Comparison of ENCODE assay signal across 8 cellular contexts in the genomic region with DNA sequence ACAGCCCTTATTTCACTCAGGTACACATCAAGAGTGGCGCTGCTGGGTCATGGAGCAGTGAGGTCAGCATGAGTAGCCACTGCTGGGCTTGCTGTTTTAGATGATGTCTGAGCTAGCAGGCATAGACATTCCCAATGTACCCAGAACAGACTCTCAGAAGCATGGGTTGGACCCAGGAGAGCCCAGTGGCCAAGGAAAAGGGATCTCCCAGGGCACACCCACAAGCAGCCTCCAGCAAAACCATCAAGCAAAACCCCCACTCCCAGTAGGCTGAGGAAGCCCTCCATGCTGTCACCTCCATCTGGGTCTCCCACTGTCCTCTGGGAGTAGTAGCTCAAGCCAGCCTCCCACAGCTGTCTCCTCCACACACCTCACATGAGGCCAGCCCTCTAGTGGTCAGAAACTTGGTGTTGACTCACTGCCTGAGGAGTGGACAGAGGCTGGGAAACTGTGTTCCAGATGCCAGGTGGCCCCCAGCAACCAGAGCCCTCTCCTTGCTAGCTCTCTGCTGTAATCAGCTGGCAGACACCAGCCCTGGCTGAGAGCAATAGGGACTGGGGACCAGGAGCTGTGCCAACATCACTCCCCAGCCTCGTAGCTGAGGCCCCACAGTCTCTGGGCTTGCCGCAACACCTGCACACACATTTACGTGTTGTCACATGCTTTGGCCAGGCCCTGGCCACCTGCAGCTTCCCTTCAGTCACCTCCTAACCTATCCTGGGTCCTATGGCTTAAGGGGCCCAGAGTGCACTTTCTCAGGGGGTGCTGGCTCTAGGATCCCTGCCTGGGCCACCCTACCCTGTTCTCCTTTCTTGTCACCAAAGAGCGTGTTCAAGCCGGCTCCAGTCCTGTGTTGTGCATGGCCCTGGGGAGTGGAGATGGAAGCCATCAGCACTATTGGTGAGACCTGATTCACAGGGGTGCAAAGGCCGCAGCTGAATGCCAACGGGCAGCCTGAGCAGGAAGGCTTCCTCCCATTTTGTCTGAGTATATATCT. TPM values are rescaled to one million over a fixed set of nuclear protein-coding genes. Genes with fewer than 3 reads are reported as not detected.
DNase-seq lines count a peak whose midpoint lies in the region; ATAC-seq and TF ChIP-seq lines count a peak whose summit lies in the region.

No MANE protein-coding gene starts in this region.

- no peak for ATAC-seq in GM19035 (IDR thresholded peaks at IDR 0.05; ENCODE audit: unreplicated experiment)

- dilution Hi-C loops in mammary epithelial cell (cut with HindIII; ENCODE audit: low sequenced_read_pairs): no loop called here

- no peak overlapping the region for H3K4me2 ChIP-seq in mammary epithelial cell (ENCODE audit: insufficient read depth, low read depth, low read length)

- H2AFZ ChIP-seq in mammary epithelial cell (ENCODE audit: low read depth, low read length): peak overlapping the region; percentile 34

- no peak overlapping the region for H3K4me3 ChIP-seq in mammary epithelial cell (replicated peaks in 1 of 3; ENCODE audit: insufficient read depth in 1 of 3, low read depth in 2 of 3, low read length in 3 of 3)
- H3K4me3 ChIP-seq in suprapubic skin: no peak overlapping the region

- DNase-seq in Caki2 (ENCODE audit: low read depth) (peak; percentile 78), HK-2 (ENCODE audit: unreplicated experiment) (peak; percentile 79), NOMO-1 treated with dmso at 0.1 percent for 144 hours (lab: John Stamatoyannopoulos, UW; ENCODE audit: unreplicated experiment) (peak; percentile 21), mammary epithelial cell (peak; percentile 74), left kidney (ENCODE audit: low read depth, low spot score) (peak; percentile 89), suprapubic skin (ENCODE audit: low spot score in 2 of 2) (no peak), NCI-H187 treated with DMSO at 0.1 percent for 48 hours (lab: John Stamatoyannopoulos, UW) (no peak)

- no peak overlapping the region for H3K9ac ChIP-seq in mammary epithelial cell (ENCODE audit: insufficient read depth, low read length)

- WGBS in mammary epithelial cell (ENCODE audit: low coverage, missing lambda C conversion rate): 98% methylated on average over 7 of the region's 8 CpGs
- 75% methylated on average over 6 of the region's 8 CpGs for WGBS in suprapubic skin

- peaks cover 12% of the 10 kb centered on the region for H3K79me2 ChIP-seq in mammary epithelial cell (ENCODE audit: insufficient read depth, low read length)

- no peak for TF ChIP-seq EP300 in suprapubic skin (IDR thresholded peaks at IDR 0.05)

- no peaks in the 10 kb centered on the region for H4K20me1 ChIP-seq in mammary epithelial cell (ENCODE audit: insufficient read depth, low read length)

- H3K9me3 ChIP-seq in mammary epithelial cell (replicated peaks; ENCODE audit: insufficient read depth, low read length) (no peaks in the 10 kb centered on the region), suprapubic skin (no peaks in the 10 kb centered on the region)

- CTCF ChIA-PET in mammary epithelial cell (lab: Charles Lee; ENCODE audit: low non-redundant PET): interaction anchor here (0.5 to 0.8 kb wide), 3 partner anchors 31 to 33 kb away, joined by 3 to 16 read pairs (median 3); a partner anchor contains a TSS

- no peaks in the 10 kb centered on the region for H3K27me3 ChIP-seq in mammary epithelial cell (ENCODE audit: insufficient read depth, low read length)
- no peaks in the 10 kb centered on the region for H3K27me3 ChIP-seq in suprapubic skin

- H3K36me3 ChIP-seq in mammary epithelial cell (ENCODE audit: insufficient read depth, low read length) (peaks cover 8% of the 10 kb centered on the region), suprapubic skin (peaks cover 11% of the 10 kb centered on the region)

- H3K27ac ChIP-seq in mammary epithelial cell (ENCODE audit: insufficient read depth, low read depth, low read length) (no peak overlapping the region), suprapubic skin (peak overlapping the region; percentile 49)

- no peak for TF ChIP-seq POLR2A in suprapubic skin (IDR thresholded peaks at IDR 0.05)

- peak; percentile 63 to 73 for TF ChIP-seq CTCF in mammary epithelial cell (conservative IDR thresholded peaks at IDR 0.05 in 1 of 2, IDR thresholded peaks at IDR 0.05 in 1 of 2; ENCODE audit: extremely low read depth in 1 of 2, insufficient read depth in 1 of 2, low read depth in 1 of 2, low read length in 2 of 2)
- peak; percentile 22 to 42 for TF ChIP-seq CTCF in suprapubic skin (IDR thresholded peaks at IDR 0.05)

- intact Hi-C loops in mammary epithelial cell (cut with micrococcal nuclease): no loop called here

- in situ Hi-C loops in Caki2 (cut with HindIII; ENCODE audit: low pct_unique_long_range_greater_than_20kb, low sequenced_read_pairs): no loop called here
- in situ Hi-C loops in mammary epithelial cell (cut with MboI; ENCODE audit: low sequenced_read_pairs in 2 of 2): no loop called here

- H3K4me1 ChIP-seq in mammary epithelial cell (ENCODE audit: insufficient read depth, low read length) (peaks cover 17% of the 10 kb centered on the region), suprapubic skin (peaks cover 34% of the 10 kb centered on the region)

- no TSS peak for BruUV-seq in mammary epithelial cell (replicated peaks; lab: Mats Ljungman, UMichigan)

RNA-seq across cellular contexts. Expression of a gene that starts 1.9 kb away (rescaled TPM):
- 18.4 and 31.0 TPM in 2 replicates for total RNA-seq in Caki2 (2014; rRNA removed; shearing (Covaris generic); ENCODE audit: low replicate concordance)
- total RNA-seq in mammary epithelial cell: 10 to 100 TPM; 14.9 to 15.5 TPM
- 11.5 TPM for polyA plus RNA-seq in mammary epithelial cell
- polyA minus RNA-seq in mammary epithelial cell: 22.3 TPM
- 10 to 100 TPM in 3 of 4 donors, 1 to 10 TPM in 1; 7.7 to 18.3 (median 14.3) TPM for total RNA-seq in suprapubic skin

RNA-seq across cellular contexts. Expression of a gene that starts 22.3 kb away (rescaled TPM):
- total RNA-seq in Caki2 (2014; rRNA removed; shearing (Covaris generic); ENCODE audit: low replicate concordance): 33.0 and 34.1 TPM in 2 replicates
- total RNA-seq in mammary epithelial cell (10 to 100 TPM in 1 of 2 donors, 1 to 10 TPM in 1; 5.5 to 55.5 TPM), suprapubic skin (10 to 100 TPM; 12.7 to 34.4 (median 23.3) TPM)
- polyA plus RNA-seq in mammary epithelial cell: 45.8 TPM
- polyA minus RNA-seq in mammary epithelial cell: 80.2 TPM

RNA-seq across cellular contexts. Expression of a gene that starts 28.2 kb away (rescaled TPM):
- 10.0 and 12.1 TPM in 2 replicates for total RNA-seq in Caki2 (2014; rRNA removed; shearing (Covaris generic); ENCODE audit: low replicate concordance)
- 10 to 100 TPM; 27.7 to 37.9 TPM for total RNA-seq in mammary epithelial cell
- polyA plus RNA-seq in mammary epithelial cell: 14.6 TPM
- polyA minus RNA-seq in mammary epithelial cell: 43.1 TPM
- total RNA-seq in suprapubic skin: 10 to 100 TPM; 29.1 to 50.0 (median 39.1) TPM

RNA-seq across cellular contexts. Expression of a gene that starts 31.9 kb away (rescaled TPM):
- total RNA-seq in Caki2 (2014; rRNA removed; shearing (Covaris generic); ENCODE audit: low replicate concordance): 101 and 105 TPM in 2 replicates
- 10 to 100 TPM; 56.8 to 72.2 TPM for total RNA-seq in mammary epithelial cell
- 33.5 TPM for polyA plus RNA-seq in mammary epithelial cell
- 47.9 TPM for polyA minus RNA-seq in mammary epithelial cell
- total RNA-seq in suprapubic skin: 10 to 100 TPM; 57.0 to 81.4 (median 66.4) TPM

RNA-seq across cellular contexts. Expression of a gene that starts 37.2 kb away (rescaled TPM):
- total RNA-seq in Caki2 (2014; rRNA removed; shearing (Covaris generic); ENCODE audit: low replicate concordance): 0.54 and 3.5 TPM in 2 replicates
- total RNA-seq in mammary epithelial cell (under 1 TPM; 0.17 to 0.26 TPM), suprapubic skin (not detected)
- 0.08 TPM for polyA plus RNA-seq in mammary epithelial cell
- polyA minus RNA-seq in mammary epithelial cell: not detected

Comparison
In these comparisons a context has a peak if more than half of its experiments do, and no peak if none do; other contexts are left out.
1. DNase-seq: peak in Caki2 (single experiment), HK-2 (single experiment), NOMO-1 treated with dmso at 0.1 percent for 144 hours (single experiment), mammary epithelial cell (single experiment) and left kidney (single experiment); none in suprapubic skin (0 of 2) and NCI-H187 treated with DMSO at 0.1 percent for 48 hours (single experiment).